In genomic region chr11:20013346-20014066, GRCh38 we compare ENCODE assay signal across 1 cellular context.
TF ChIP-seq lines count a peak whose summit lies in the region.

No MANE protein-coding gene starts in this region.

TF ChIP-seq in GM23338, 12 proteins besides CTCF, POLR2A, EP300 and RAD21 (continued from another document):
- no peak for TF ChIP-seq ZNF462 (CRISPR knock-in tag; IDR thresholded peaks at IDR 0.05)
- no peak for TF ChIP-seq STAT1 (IDR thresholded peaks at IDR 0.05; ENCODE audit: unreplicated experiment)
- TF ChIP-seq EZH2 (IDR thresholded peaks at IDR 0.05; ENCODE audit: low read depth, unreplicated experiment): no peak
- TF ChIP-seq ETS1 (IDR thresholded peaks at IDR 0.05): no peak
- TF ChIP-seq JUNB (IDR thresholded peaks at IDR 0.05; ENCODE audit: unreplicated experiment): no peak
TF ChIP-seq in GM23338: peak in this region for 0.
